8 cellular contexts compared by ENCODE assay signal in genomic region chr5:56814963-56815656, GRCh38. TPM values are rescaled to one million over a fixed set of nuclear protein-coding genes. Genes with fewer than 3 reads are reported as not detected.
DNase-seq lines count a peak whose midpoint lies in the region; ATAC-seq and TF ChIP-seq lines count a peak whose summit lies in the region.

TSS of gene MAP3K1 (plus strand) at chr5:56815549. CDS start at chr5:56815574, 25 bp downstream.

- H4K5ac ChIP-seq in IMR-90 (ENCODE audit: low read depth, low read length) = peak within 1 kb of the TSS; percentile 57

- no peaks in the 10 kb centered on the region for H3K9me3 ChIP-seq in IMR-90 (ENCODE audit: control insufficient read depth, insufficient read depth, low read length)
- no peaks in the 10 kb centered on the region; the same call in 1 of the 2 replicates for H3K9me3 ChIP-seq in SJSA1 (replicated peaks)
- H3K9me3 ChIP-seq in neuron (ENCODE audit: low read length) = no peaks in the 10 kb centered on the region

- dilution Hi-C loops in IMR-90 (cut with HindIII; ENCODE audit: low sequenced_read_pairs, unreplicated experiment) = no loop called here

- no TSS peak for BruUV-seq in IMR-90 (replicated peaks; lab: Mats Ljungman, UMichigan)

- no peaks in the 10 kb centered on the region for H3K36me3 ChIP-seq in IMR-90 (ENCODE audit: control insufficient read depth, insufficient read depth, low read length)
- peaks cover 9% of the 10 kb centered on the region for H3K36me3 ChIP-seq in SJSA1
- H3K36me3 ChIP-seq in neuron (ENCODE audit: insufficient read depth, low read length) = no peaks in the 10 kb centered on the region

- peak within 1 kb of the TSS; percentile 66; the same call in 1 of the 2 replicates for H4K91ac ChIP-seq in IMR-90 (ENCODE audit: insufficient read depth, low read depth, low read length)

- ATAC-seq in GM21526 (IDR thresholded peaks at IDR 0.05; ENCODE audit: low FRiP score, unreplicated experiment) (peak; percentile 44), IMR-90 (ENCODE audit: low read depth) (peak; percentile 93)

- peak within 1 kb of the TSS; percentile 76 for H3K4ac ChIP-seq in IMR-90 (ENCODE audit: low read depth, low read length)

- H2BK20ac ChIP-seq in IMR-90 (ENCODE audit: low read depth, low read length) = peak within 1 kb of the TSS; percentile 48; the same call in 1 of the 2 replicates

- no peak within 1 kb of the TSS for H2BK15ac ChIP-seq in IMR-90 (ENCODE audit: low read depth, low read length)

- peak within 1 kb of the TSS; percentile 44; the same call in 1 of the 2 replicates for H3K23ac ChIP-seq in IMR-90 (ENCODE audit: low read depth, low read length)

- TF ChIP-seq RAD21 in IMR-90 (IDR thresholded peaks at IDR 0.05; ENCODE audit: low read length) = no peak

- DNase-seq in DMS53 treated with DMSO at 0.1 percent for 48 hours (lab: John Stamatoyannopoulos, UW; ENCODE audit: unreplicated experiment) (peak; percentile 91), IMR-90 (peak; percentile 60), SJSA1 (ENCODE audit: low read depth in 1 of 2, low spot score in 2 of 2) (peak; percentile 67 to 70), foreskin melanocyte (peak; percentile 58), stromal cell of bone marrow (ENCODE audit: low read depth) (peak; percentile 38)
- peak; percentile 62 to 83 (median 68) for DNase-seq in activated naive CD4-positive, alpha-beta T cell (lab: John Stamatoyannopoulos, UW)

- peak within 1 kb of the TSS; percentile 83 for H3K27ac ChIP-seq in IMR-90 (ENCODE audit: insufficient read depth, low read length)
- H3K27ac ChIP-seq in SJSA1 = peak within 1 kb of the TSS; percentile 76

- H3K9me1 ChIP-seq in IMR-90 (ENCODE audit: insufficient read depth, low read length) = 0 out of 2 replicates have a peak, but pooled peaks cover 3% of the 10 kb centered on the region

- H3K14ac ChIP-seq in IMR-90 (replicated peaks; ENCODE audit: low read depth, low read length) = peak within 1 kb of the TSS; percentile 66; the same call in 1 of the 2 replicates

- H3K9ac ChIP-seq in IMR-90 (ENCODE audit: low read depth, low read length) = peak within 1 kb of the TSS; percentile 73

- peak within 1 kb of the TSS; percentile 44 for H2BK120ac ChIP-seq in IMR-90 (ENCODE audit: low read depth, low read length)

- peak within 1 kb of the TSS; percentile 99 for H3K4me3 ChIP-seq in IMR-90 (ENCODE audit: insufficient read depth, low read depth, low read length)
- H3K4me3 ChIP-seq in SJSA1 = peak within 1 kb of the TSS; percentile 99
- H3K4me3 ChIP-seq in neuron (ENCODE audit: low read length) = peak within 1 kb of the TSS; percentile 64

- no peak for TF ChIP-seq CTCF in IMR-90 (conservative IDR thresholded peaks at IDR 0.05; ENCODE audit: low read depth, low read length)

- H2BK5ac ChIP-seq in IMR-90 (ENCODE audit: low read depth, low read length, poor library complexity, severe bottlenecking) = peak within 1 kb of the TSS; percentile 89

- H3K79me1 ChIP-seq in IMR-90 (ENCODE audit: low read depth in 1 of 2, low read length in 2 of 2) = peaks cover 6 to 9% of the 10 kb centered on the region in 2 experiments; a peak in 2 of 4 replicates

- H3K56ac ChIP-seq in IMR-90 (ENCODE audit: extremely low read depth, insufficient read depth, low read length) = peak within 1 kb of the TSS; percentile 84; the same call in 1 of the 2 replicates

- peaks cover 8% of the 10 kb centered on the region; the same call in 1 of the 2 replicates for H4K20me1 ChIP-seq in IMR-90 (ENCODE audit: insufficient read depth, low read length)

- H3K18ac ChIP-seq in IMR-90 (ENCODE audit: low read depth, low read length) = peak within 1 kb of the TSS; percentile 27; the same call in 1 of the 2 replicates

- in situ Hi-C loops in IMR-90 (cut with MboI; ENCODE audit: low sequenced_read_pairs) = no loop called here

- peak within 1 kb of the TSS; percentile 40 for H3K4me2 ChIP-seq in IMR-90 (ENCODE audit: low read depth, low read length)

- 3% methylated on average over 7 of the region's 87 CpGs; no CpG with 5 or more reads in 1 of the 2 experiments for WGBS in IMR-90 (ENCODE audit: extremely low coverage in 2 of 2, insufficient read length in 1 of 2), 2 experiments

- POLR2A ChIA-PET in IMR-90 (lab: Charles Lee; ENCODE audit: unreplicated experiment) = no interaction called here

- H3K27me3 ChIP-seq in IMR-90 (ENCODE audit: control insufficient read depth, insufficient read depth, low read length) = no peaks in the 10 kb centered on the region
- no peaks in the 10 kb centered on the region for H3K27me3 ChIP-seq in SJSA1 (replicated peaks)
- H3K27me3 ChIP-seq in neuron (ENCODE audit: insufficient read depth, low read length) = peaks cover 22% of the 10 kb centered on the region

- H3K4me1 ChIP-seq in IMR-90 (ENCODE audit: control insufficient read depth, insufficient read depth, low read length) (peaks cover 3% of the 10 kb centered on the region; the same call in 1 of the 2 replicates), SJSA1 (replicated peaks) (peaks cover 31% of the 10 kb centered on the region), neuron (ENCODE audit: insufficient read depth, low read length) (peaks cover 14% of the 10 kb centered on the region)

- H2AFZ ChIP-seq in IMR-90 (replicated peaks; ENCODE audit: low read length, poor library complexity) (peak within 1 kb of the TSS; percentile 93), neuron (ENCODE audit: low read depth, low read length) (peak within 1 kb of the TSS; percentile 95)

- intact Hi-C loops in IMR-90 (cut with micrococcal nuclease) = loop anchor here (2.0 to 5.0 kb wide), 3 partner anchors 190 to 398 kb away; no protein-coding TSS in a partner anchor

- peak within 1 kb of the TSS; percentile 83 for H2AK9ac ChIP-seq in IMR-90 (replicated peaks; ENCODE audit: low read depth, low read length, poor library complexity)

- H4K8ac ChIP-seq in IMR-90 (ENCODE audit: low read depth in 2 of 2, low read length in 2 of 2) = peak within 1 kb of the TSS; percentile 10 to 77

- CTCF ChIA-PET in IMR-90 (lab: Yijun Ruan, JAX) = no interaction called here

- H2AK5ac ChIP-seq in IMR-90 (ENCODE audit: low read depth, low read length) = no peak within 1 kb of the TSS

- no peak for TF ChIP-seq POLR2A in IMR-90 (IDR thresholded peaks at IDR 0.05; ENCODE audit: low read depth, low read length)

TF ChIP-seq in IMR-90, 13 proteins besides CTCF, POLR2A, EP300 and RAD21:
- TF ChIP-seq CHD1 (IDR thresholded peaks at IDR 0.05; ENCODE audit: low read depth, low read length) (no peak), MAZ (IDR thresholded peaks at IDR 0.05; ENCODE audit: borderline replicate concordance, low read depth, low read length) (peak; percentile 13; the same call in 1 of the 2 replicates), RCOR1 (IDR thresholded peaks at IDR 0.05; ENCODE audit: insufficient replicate concordance, low read length) (no peak)

RNA-seq across cellular contexts. Expression of gene MAP3K1, which starts in this region (rescaled TPM):
- 18.8 and 21.9 TPM in 2 replicates for total RNA-seq in IMR-90 (2012; rRNA removed)
- 3.8 TPM in 2 replicates for polyA plus RNA-seq in IMR-90 (2012; rRNA removed)
- 0.77 and 0.82 TPM in 2 replicates for polyA plus RNA-seq in IMR-90 (2012; cell fraction: cytosol; rRNA removed)
- 2.2 and 13.9 TPM in 2 replicates for polyA plus RNA-seq in IMR-90 (2012; cell fraction: nucleus; rRNA removed; ENCODE audit: low replicate concordance)
- total RNA-seq in SJSA1 (2014; rRNA removed; shearing (Covaris generic)) = 11.8 and 18.8 TPM in 2 replicates

Comparison
In these comparisons a context has a peak if more than half of its experiments do, and no peak if none do; other contexts are left out.
1. Peak in every context shown above with its lines: DNase-seq, ATAC-seq, H3K4me3 ChIP-seq and H3K27ac ChIP-seq.
2. DNase-seq: peak in every context shown above with its lines; median percentile 91 in DMS53 treated with DMSO at 0.1 percent for 48 hours; 68 in SJSA1; 68 in activated naive CD4-positive, alpha-beta T cell; 60 in IMR-90; 58 in foreskin melanocyte; 38 in stromal cell of bone marrow.